ENCODE assay signal across 1 cellular context in the genomic region with DNA sequence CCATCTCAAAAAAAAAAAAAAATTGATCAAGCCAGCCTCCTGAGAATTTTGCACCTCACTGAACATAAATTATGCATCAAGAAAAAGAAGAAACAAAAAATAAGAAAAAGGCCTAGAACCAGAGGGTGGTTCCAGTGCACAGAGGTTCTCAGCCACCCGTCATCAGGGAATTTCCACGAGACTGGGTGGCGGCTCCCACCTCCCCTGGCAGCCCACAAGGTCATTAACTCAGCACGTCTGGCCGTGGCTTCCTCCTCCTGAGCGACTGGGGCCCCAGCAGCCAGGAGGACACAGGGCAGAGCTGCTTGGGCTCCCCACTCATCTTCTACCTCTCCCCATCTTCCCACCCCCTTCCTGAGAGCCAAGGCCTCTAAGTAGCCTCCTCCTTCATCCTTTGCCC.
TF ChIP-seq lines count a peak whose summit lies in the region.

No MANE protein-coding gene starts in this region.

TF ChIP-seq in SK-N-SH, 30 proteins besides CTCF, POLR2A, EP300 and RAD21 (continued from another document):
- TF ChIP-seq ZBTB33 (IDR thresholded peaks at IDR 0.05; ENCODE audit: borderline replicate concordance, low read depth) (no peak), RFX5 (IDR thresholded peaks at IDR 0.05; ENCODE audit: low read length) (no peak), SIN3A (IDR thresholded peaks at IDR 0.05; ENCODE audit: borderline replicate concordance, low read depth, low read length) (no peak), NRF1 (IDR thresholded peaks at IDR 0.05; ENCODE audit: low read depth, low read length) (no peak)
- TF ChIP-seq, protein P1, sequence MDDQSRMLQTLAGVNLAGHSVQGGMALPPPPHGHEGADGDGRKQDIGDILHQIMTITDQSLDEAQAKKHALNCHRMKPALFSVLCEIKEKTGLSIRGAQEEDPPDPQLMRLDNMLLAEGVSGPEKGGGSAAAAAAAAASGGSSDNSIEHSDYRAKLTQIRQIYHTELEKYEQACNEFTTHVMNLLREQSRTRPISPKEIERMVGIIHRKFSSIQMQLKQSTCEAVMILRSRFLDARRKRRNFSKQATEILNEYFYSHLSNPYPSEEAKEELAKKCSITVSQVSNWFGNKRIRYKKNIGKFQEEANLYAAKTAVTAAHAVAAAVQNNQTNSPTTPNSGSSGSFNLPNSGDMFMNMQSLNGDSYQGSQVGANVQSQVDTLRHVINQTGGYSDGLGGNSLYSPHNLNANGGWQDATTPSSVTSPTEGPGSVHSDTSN (IDR thresholded peaks at IDR 0.05) = no peak
